Comparison of ENCODE assay signal across 31 cellular contexts in the genomic region with DNA sequence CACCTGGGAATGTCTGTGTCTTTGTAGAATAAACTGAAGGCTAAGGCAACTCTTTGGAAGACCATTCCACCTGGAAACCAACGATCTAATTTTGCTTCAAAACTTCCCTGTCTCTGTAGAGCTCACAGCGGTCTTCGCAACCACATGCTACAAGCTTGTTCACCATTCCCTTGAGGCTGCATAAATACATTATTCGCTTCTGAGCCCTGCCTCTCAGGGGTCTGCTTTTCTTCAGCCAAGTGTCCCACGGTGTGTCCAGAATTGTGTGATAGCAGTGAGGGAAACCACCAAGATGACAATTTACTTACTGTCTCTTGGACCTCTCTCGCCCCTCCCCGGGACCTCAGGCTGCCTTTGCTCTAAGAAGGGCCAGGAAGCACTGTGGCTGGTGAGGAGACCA. TPM values are rescaled to one million over a fixed set of nuclear protein-coding genes. Genes with fewer than 3 reads are reported as not detected.
DNase-seq lines count a peak whose midpoint lies in the region; ATAC-seq, FAIRE-seq and TF ChIP-seq lines count a peak whose summit lies in the region.
"Had no signal": no experiment of that assay in that cellular context is flagged by ENCODE, and none has a peak within 500 bp of the region (broad histone marks: within the 10 kb centered on the region; RNA-seq: fewer than 3 reads in every experiment).

No MANE protein-coding gene starts in this region.

- TF ChIP-seq CTCF in H1 (IDR thresholded peaks at IDR 0.05; ENCODE audit: control extremely low read depth in 1 of 3, insufficient read depth in 1 of 3, low read depth in 1 of 3, low read length in 3 of 3) (no peak), left lung (IDR thresholded peaks at IDR 0.05) (no peak)

- H3K27ac Mint-ChIP-seq in activated naive CD8-positive, alpha-beta T cell treated with anti-CD3 and anti-CD28 coated beads, Interleukin-2, amount 10 ng/mL, durations not matched to agents 7 days and 5 days = peak overlapping the region; percentile 48
- H3K27ac Mint-ChIP-seq in activated naive CD8-positive, alpha-beta T cell treated with anti-CD3 and anti-CD28 coated beads, Interleukin-2, amount 50 U/mL, for 24 hours = no peak overlapping the region
- H3K27ac Mint-ChIP-seq: CD4-positive, alpha-beta memory T cell; CD8-positive, alpha-beta memory T cell had no signal

- TF ChIP-seq RAD21 in H1 (IDR thresholded peaks at IDR 0.05 in 1 of 2, conservative IDR thresholded peaks at IDR 0.05 in 1 of 2; ENCODE audit: low read depth in 2 of 2, low read length in 2 of 2) = no peak

- in situ Hi-C loops in G401 (cut with HindIII; ENCODE audit: low sequenced_read_pairs) = no loop called here

- H3K18ac ChIP-seq in H1 (ENCODE audit: extremely low read depth, low read length) = no peak overlapping the region
- H3K18ac ChIP-seq in neuronal stem cell (ENCODE audit: low read length) = peak overlapping the region; percentile 17

- no peak overlapping the region for H3K14ac ChIP-seq in H1 (ENCODE audit: insufficient read length)
- no peak overlapping the region for H3K14ac ChIP-seq in neuronal stem cell (ENCODE audit: low read length)

- H2AFZ ChIP-seq in H1 (ENCODE audit: low read length) (no peak overlapping the region), neuronal stem cell (ENCODE audit: low read length) (no peak overlapping the region)

- peaks cover 1 to 10% (median 4%) of the 10 kb centered on the region in 4 experiments; a peak in 5 of 7 replicates for H3K4me1 ChIP-seq in H1 (replicated peaks in 1 of 4; ENCODE audit: control insufficient read depth in 3 of 4, insufficient read depth in 4 of 4, low read length in 3 of 4)
- peaks cover 0 to 1% of the 10 kb centered on the region in 2 donors for H3K4me1 ChIP-seq in neuronal stem cell (ENCODE audit: control insufficient read depth in 2 of 2, insufficient read depth in 1 of 2, low read depth in 1 of 2, low read length in 2 of 2)
- no peaks in the 10 kb centered on the region for H3K4me1 ChIP-seq in left lung
- H3K4me1 ChIP-seq: BE2C had no signal

- H3K27me3 Mint-ChIP-seq in activated naive CD8-positive, alpha-beta T cell treated with anti-CD3 and anti-CD28 coated beads, Interleukin-2, amount 10 ng/mL, durations not matched to agents 7 days and 5 days = peaks cover 4% of the 10 kb centered on the region
- H3K27me3 Mint-ChIP-seq in activated naive CD8-positive, alpha-beta T cell treated with anti-CD3 and anti-CD28 coated beads, Interleukin-2, amount 50 U/mL, for 24 hours = peaks cover 5% of the 10 kb centered on the region

- H3K79me2 ChIP-seq in H1 (ENCODE audit: control insufficient read depth in 1 of 2, insufficient read depth in 2 of 2, low read length in 2 of 2) = no peaks in the 10 kb centered on the region

- peak overlapping the region; percentile 9; the same call in 1 of the 2 replicates for H4K8ac ChIP-seq in H1 (ENCODE audit: extremely low read depth, insufficient read depth, low read length)
- no peak overlapping the region for H4K8ac ChIP-seq in neuronal stem cell (ENCODE audit: low read depth, low read length)

- H2BK20ac ChIP-seq in H1 (ENCODE audit: low read length) = no peak overlapping the region

- H3K4me3 ChIP-seq in H1 (ENCODE audit: extremely low read depth in 1 of 4, insufficient read depth in 2 of 4, low read depth in 3 of 4, low read length in 4 of 4) (no peak overlapping the region), neuronal stem cell (ENCODE audit: low read length in 2 of 2) (no peak overlapping the region), left lung (no peak overlapping the region)
- H3K4me3 ChIP-seq: BLaER1 had no signal

- H2BK15ac ChIP-seq in H1 (ENCODE audit: low read length) = no peak overlapping the region
- no peak overlapping the region for H2BK15ac ChIP-seq in neuronal stem cell (ENCODE audit: low read length)

- H3K23ac ChIP-seq in H1 (ENCODE audit: insufficient read length) = no peak overlapping the region
- no peak overlapping the region for H3K23ac ChIP-seq in neuronal stem cell (ENCODE audit: low read depth, low read length, poor library complexity)

- H3K4me2 ChIP-seq in H1 (ENCODE audit: insufficient read depth in 1 of 2, low read depth in 2 of 2, low read length in 2 of 2) (no peak overlapping the region), neuronal stem cell (ENCODE audit: insufficient read depth, low read length, poor library complexity, severe bottlenecking) (no peak overlapping the region)
- H3K4me2 ChIP-seq: BLaER1 had no signal

- H3K27me3 ChIP-seq in H1 (replicated peaks in 1 of 4; ENCODE audit: control insufficient read depth in 3 of 4, extremely low read depth in 1 of 4, insufficient read depth in 3 of 4, low read length in 3 of 4) (no peaks in the 10 kb centered on the region), neuronal stem cell (ENCODE audit: control insufficient read depth in 3 of 3, insufficient read depth in 3 of 3, low read depth in 1 of 3, low read length in 3 of 3) (no peaks in the 10 kb centered on the region), left lung (no peaks in the 10 kb centered on the region)
- H3K27me3 ChIP-seq: BE2C, BLaER1 had no signal

- intact Hi-C loops in left lung (cut with DNase I) = no loop called here

- H2BK12ac ChIP-seq in H1 (ENCODE audit: low read depth, low read length) (no peak overlapping the region), neuronal stem cell (ENCODE audit: low read length) (no peak overlapping the region)

- no peak for DNase-seq in activated naive CD8-positive, alpha-beta T cell treated with anti-CD3 and anti-CD28 coated beads, Interleukin-2, amount 10 ng/mL, durations not matched to agents 7 days and 5 days
- DNase-seq in activated naive CD8-positive, alpha-beta T cell treated with anti-CD3 and anti-CD28 coated beads, Interleukin-2, amount 50 U/mL, for 24 hours = no peak
- no peak for DNase-seq in H1 (ENCODE audit: low read depth in 1 of 2, low spot score in 2 of 2)
- no peak for DNase-seq in neuronal stem cell (ENCODE audit: low spot score)
- DNase-seq in left lung = no peak
- DNase-seq in G401 (ENCODE audit: low spot score) = no peak
- DNase-seq: ACHN; BE2C; C1 segment of cervical spinal cord; CD4-positive, alpha-beta memory T cell; CD4-positive, CD25-positive, alpha-beta regulatory T cell; CD8-positive, alpha-beta memory T cell; COR-L47; DMS 273 treated with DMSO at 0.1 percent for 48 hours; DMS153; DMS53; DMS79; DND-41; EL; GF-D8 had no signal

- H2BK120ac ChIP-seq in H1 (replicated peaks; ENCODE audit: low read depth, low read length) = no peak overlapping the region
- H2BK120ac ChIP-seq in neuronal stem cell (ENCODE audit: low read depth, low read length) = no peak overlapping the region

- H3K4me1 Mint-ChIP-seq in activated naive CD8-positive, alpha-beta T cell treated with anti-CD3 and anti-CD28 coated beads, Interleukin-2, amount 10 ng/mL, durations not matched to agents 7 days and 5 days = peaks cover 10% of the 10 kb centered on the region
- H3K4me1 Mint-ChIP-seq in activated naive CD8-positive, alpha-beta T cell treated with anti-CD3 and anti-CD28 coated beads, Interleukin-2, amount 50 U/mL, for 24 hours = no peaks in the 10 kb centered on the region
- H3K4me1 Mint-ChIP-seq: CD14-positive monocyte; CD4-positive, CD25-positive, alpha-beta regulatory T cell; CD8-positive, alpha-beta memory T cell had no signal

- no peaks in the 10 kb centered on the region for H3K36me3 Mint-ChIP-seq in activated naive CD8-positive, alpha-beta T cell treated with anti-CD3 and anti-CD28 coated beads, Interleukin-2, amount 10 ng/mL, durations not matched to agents 7 days and 5 days
- H3K36me3 Mint-ChIP-seq in activated naive CD8-positive, alpha-beta T cell treated with anti-CD3 and anti-CD28 coated beads, Interleukin-2, amount 50 U/mL, for 24 hours (ENCODE audit: low read depth) = no peaks in the 10 kb centered on the region
- H3K36me3 Mint-ChIP-seq: CD14-positive monocyte; CD4-positive, alpha-beta memory T cell; CD4-positive, CD25-positive, alpha-beta regulatory T cell had no signal

- no peaks in the 10 kb centered on the region for H4K20me1 ChIP-seq in H1 (replicated peaks in 1 of 2; ENCODE audit: control insufficient read depth in 1 of 2, insufficient read depth in 2 of 2, low read length in 2 of 2)
- H4K20me1 ChIP-seq: BLaER1 had no signal

- H4K91ac ChIP-seq in H1 (replicated peaks; ENCODE audit: insufficient read length, low read length) (no peak overlapping the region), neuronal stem cell (ENCODE audit: low read depth, low read length, poor library complexity) (no peak overlapping the region)

- WGBS in H1 (ENCODE audit: extremely low coverage in 1 of 2, insufficient coverage in 1 of 2, insufficient read length in 1 of 2, insufficient replicate concordance in 2 of 2, low coverage in 1 of 2, low lambda C conversion rate in 2 of 2, missing lambda C conversion rate in 1 of 2), 2 experiments = 88% methylated on average over 7 of the region's 7 CpGs; no CpG with 5 or more reads in 1 of the 2 experiments
- no CpG with 5 or more reads among the region's 7 CpGs for WGBS in neuronal stem cell (ENCODE audit: extremely low coverage in 2 of 2, insufficient read length in 2 of 2, insufficient replicate concordance in 1 of 2), 2 donors

- H3K56ac ChIP-seq in H1 (replicated peaks; ENCODE audit: insufficient read length, low read depth, low read length) = no peak overlapping the region

- H3K9ac ChIP-seq in H1 (replicated peaks in 1 of 4; ENCODE audit: extremely low read depth in 1 of 4, low read depth in 3 of 4, low read length in 3 of 4) (no peak overlapping the region), neuronal stem cell (ENCODE audit: low read depth, low read length, poor library complexity) (no peak overlapping the region)
- H3K9ac ChIP-seq: BLaER1 had no signal

- TF ChIP-seq EP300 in H1 (IDR thresholded peaks at IDR 0.05; ENCODE audit: borderline replicate concordance in 1 of 2, low read depth in 2 of 2, low read length in 2 of 2) = no peak

- no peaks in the 10 kb centered on the region for H3K23me2 ChIP-seq in H1 (ENCODE audit: low read depth, low read length)

- H3K36me3 ChIP-seq in H1 (ENCODE audit: control insufficient read depth in 2 of 4, insufficient read depth in 4 of 4, low read length in 3 of 4) (no peaks in the 10 kb centered on the region), neuronal stem cell (replicated peaks in 1 of 2; ENCODE audit: control insufficient read depth in 2 of 2, insufficient read depth in 2 of 2, low read length in 2 of 2) (no peaks in the 10 kb centered on the region), left lung (no peaks in the 10 kb centered on the region)
- H3K36me3 ChIP-seq: BE2C, BLaER1 had no signal

- FAIRE-seq in H1 (lab: Jason Lieb, UNC) = no peak
- FAIRE-seq: A204.1, G401.6, GM12891, GM19239 had no signal

- no peak overlapping the region for H4K5ac ChIP-seq in H1 (ENCODE audit: insufficient read length, low read depth, low read length)

- peaks cover 6 to 7% of the 10 kb centered on the region in 2 experiments; a peak in 2 of 4 replicates for H3K9me3 ChIP-seq in H1 (ENCODE audit: insufficient read depth in 2 of 2, low read depth in 1 of 2, low read length in 1 of 2)
- H3K9me3 ChIP-seq in neuronal stem cell (replicated peaks in 1 of 2; ENCODE audit: control insufficient read depth in 2 of 2, insufficient read depth in 1 of 2, low read depth in 1 of 2, low read length in 2 of 2) = peaks cover 0 to 2% of the 10 kb centered on the region in 2 donors
- H3K9me3 ChIP-seq in left lung = no peaks in the 10 kb centered on the region
- H3K9me3 ChIP-seq: BE2C, BLaER1 had no signal

- H3K27ac ChIP-seq in H1 (ENCODE audit: low read depth, low read length) (no peak overlapping the region), neuronal stem cell (replicated peaks; ENCODE audit: low read length) (no peak overlapping the region), left lung (no peak overlapping the region)
- H3K27ac ChIP-seq: 22Rv1, BLaER1 had no signal

- peaks cover 6% of the 10 kb centered on the region for H3K9me3 Mint-ChIP-seq in activated naive CD8-positive, alpha-beta T cell treated with anti-CD3 and anti-CD28 coated beads, Interleukin-2, amount 10 ng/mL, durations not matched to agents 7 days and 5 days
- peaks cover 8% of the 10 kb centered on the region for H3K9me3 Mint-ChIP-seq in activated naive CD8-positive, alpha-beta T cell treated with anti-CD3 and anti-CD28 coated beads, Interleukin-2, amount 50 U/mL, for 24 hours
- H3K9me3 Mint-ChIP-seq: CD8-positive, alpha-beta memory T cell had no signal

- no peaks in the 10 kb centered on the region for H3K79me1 ChIP-seq in H1 (ENCODE audit: low read depth, low read length)
- no peaks in the 10 kb centered on the region for H3K79me1 ChIP-seq in neuronal stem cell (ENCODE audit: low read depth, low read length)

- no peak overlapping the region for H3K4ac ChIP-seq in H1 (replicated peaks; ENCODE audit: insufficient read length, low read depth, low read length)
- no peak overlapping the region for H3K4ac ChIP-seq in neuronal stem cell (ENCODE audit: low read length)

- no peak overlapping the region for H3K4me3 Mint-ChIP-seq in activated naive CD8-positive, alpha-beta T cell treated with anti-CD3 and anti-CD28 coated beads, Interleukin-2, amount 10 ng/mL, durations not matched to agents 7 days and 5 days
- no peak overlapping the region for H3K4me3 Mint-ChIP-seq in activated naive CD8-positive, alpha-beta T cell treated with anti-CD3 and anti-CD28 coated beads, Interleukin-2, amount 50 U/mL, for 24 hours
- H3K4me3 Mint-ChIP-seq: CD14-positive monocyte; CD4-positive, alpha-beta memory T cell; CD4-positive, CD25-positive, alpha-beta regulatory T cell; CD8-positive, alpha-beta memory T cell had no signal

- H2AK5ac ChIP-seq in H1 (ENCODE audit: low read depth, low read length) = no peak overlapping the region
- no peak overlapping the region for H2AK5ac ChIP-seq in neuronal stem cell (ENCODE audit: low read depth, low read length)

- POLR2A ChIA-PET in activated naive CD8-positive, alpha-beta T cell treated with anti-CD3 and anti-CD28 coated beads, Interleukin-2, amount 10 ng/mL, durations not matched to agents 7 days and 5 days (lab: Charles Lee) = no interaction called here
- POLR2A ChIA-PET in H1 (lab: Charles Lee; ENCODE audit: partially characterized antibody) = no interaction called here

- no peak for ATAC-seq in activated naive CD8-positive, alpha-beta T cell treated with anti-CD3 and anti-CD28 coated beads, Interleukin-2, amount 10 ng/mL, durations not matched to agents 7 days and 5 days (ENCODE audit: low read depth)
- no peak for ATAC-seq in activated naive CD8-positive, alpha-beta T cell treated with anti-CD3 and anti-CD28 coated beads, Interleukin-2, amount 50 U/mL, for 24 hours
- ATAC-seq in left lung = no peak
- no peak for ATAC-seq in HG03457 (IDR thresholded peaks at IDR 0.05; ENCODE audit: unreplicated experiment)

- CTCF ChIA-PET in H1 (lab: Charles Lee; ENCODE audit: partially characterized antibody) = interaction anchor here (1.1 to 11.9 kb wide), 7 partner anchors 10 to 221 kb away, joined by 3 to 131 read pairs (median 11); no protein-coding TSS in a partner anchor

- no peak overlapping the region for H2BK5ac ChIP-seq in H1 (ENCODE audit: low read depth, low read length)
- H2BK5ac ChIP-seq in neuronal stem cell (ENCODE audit: low read length) = no peak overlapping the region

- TF ChIP-seq POLR2A in H1 (IDR thresholded peaks at IDR 0.05; ENCODE audit: control extremely low read depth in 1 of 2, low read depth in 2 of 2, low read length in 2 of 2) = no peak

RNA-seq across cellular contexts. Expression of gene GPR12, which starts 51.1 kb away (rescaled TPM):
- not detected for total RNA-seq in activated naive CD8-positive, alpha-beta T cell treated with anti-CD3 and anti-CD28 coated beads, Interleukin-2, amount 10 ng/mL, durations not matched to agents 7 days and 5 days
- 0.15 TPM in 2 replicates for total RNA-seq in H1 (2021; fragmentation: NEBNext Ultra II Directional; extraction: Animal tissue kit (Norgen Biotek cat#: 25700))
- 0.27 and 0.53 TPM in 2 replicates for polyA plus RNA-seq in H1 (2011; rRNA removed)
- polyA plus RNA-seq in H1 (2011; cell fraction: cytosol; rRNA removed) = 0.21 TPM
- 0.53 TPM for polyA plus RNA-seq in H1 (2011; cell fraction: nucleus; rRNA removed)
- 0.10 to 0.15 TPM (median 0.12 TPM) in 4 replicates for polyA plus RNA-seq in H1 (2012, experiment 1 of 2)
- polyA plus RNA-seq in H1 (2012, experiment 2 of 2) = 0.08 TPM
- polyA plus RNA-seq in H1 (2013, experiment 1 of 2) = 0.08 TPM
- polyA plus RNA-seq in H1 (2013, experiment 2 of 2) = 0.09 TPM
- 0.06 and 0.22 TPM in 2 replicates for polyA minus RNA-seq in H1 (2011; rRNA and poly(A)+ RNA removed)
- not detected for polyA minus RNA-seq in H1 (2011; cell fraction: cytosol; rRNA and poly(A)+ RNA removed)
- 0.40 TPM for polyA minus RNA-seq in H1 (2011; cell fraction: nucleus; rRNA and poly(A)+ RNA removed)
- not detected for polyA plus RNA-seq in neuronal stem cell (2013, experiment 1 of 2)
- polyA plus RNA-seq in neuronal stem cell (2013, experiment 2 of 2) = 0.01 TPM
- total RNA-seq in left lung = not detected
- total RNA-seq in G401 (2014; rRNA removed; shearing (Covaris generic)) = not detected in 2 replicates
- total RNA-seq: A673; CD4-positive, alpha-beta memory T cell; CD4-positive, CD25-positive, alpha-beta regulatory T cell; CD8-positive, alpha-beta memory T cell; Daoy had no signal
- polyA plus RNA-seq: AG04450; CD14-positive monocyte; CD4-positive, alpha-beta memory T cell; CD4-positive, CD25-positive, alpha-beta regulatory T cell; CD8-positive, alpha-beta memory T cell had no signal
